Comparison of ENCODE assay signal across 1 cellular context in genomic region chr9:137194388-137194787, GRCh38.
TF ChIP-seq lines count a peak whose summit lies in the region.

No MANE protein-coding gene starts in this region.

TF ChIP-seq in GM23338, 12 proteins besides CTCF, POLR2A, EP300 and RAD21 (continued from another document):
- no peak for TF ChIP-seq ZNF462 (CRISPR knock-in tag; IDR thresholded peaks at IDR 0.05)
- TF ChIP-seq REST (IDR thresholded peaks at IDR 0.05; ENCODE audit: unreplicated experiment) = no peak
